Comparison of ENCODE assay signal across 8 cellular contexts in the genomic region with DNA sequence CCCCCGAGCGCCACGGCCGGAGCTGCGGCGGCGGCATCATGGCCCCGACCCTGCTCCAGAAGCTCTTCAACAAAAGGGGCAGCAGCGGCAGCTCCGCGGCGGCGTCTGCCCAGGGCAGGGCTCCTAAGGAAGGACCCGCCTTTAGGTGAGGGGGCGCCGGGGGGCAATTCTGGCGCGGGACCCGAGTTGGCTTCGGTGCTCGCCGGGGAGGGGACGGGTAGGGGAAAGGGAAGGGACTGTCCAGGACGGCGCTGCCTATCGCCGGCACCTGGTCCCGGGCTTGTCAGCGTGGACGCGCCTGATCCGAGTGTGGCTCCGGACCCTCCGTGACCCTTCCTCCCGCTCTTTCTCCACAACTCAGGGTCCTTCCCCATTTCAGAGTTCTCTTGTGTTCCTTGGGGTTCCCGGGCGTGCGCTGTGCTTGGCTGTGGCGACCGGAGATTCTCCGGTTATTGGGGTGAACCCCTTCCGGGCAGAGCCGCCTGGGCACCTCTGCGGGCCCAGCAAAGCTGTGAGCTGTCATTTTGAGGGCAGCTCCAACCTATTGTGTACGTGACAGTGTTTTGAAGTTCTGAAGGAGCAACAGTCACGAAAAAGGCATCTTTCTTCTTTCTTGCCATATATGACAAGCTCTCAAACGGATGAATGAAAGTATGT. TPM values are rescaled to one million over a fixed set of nuclear protein-coding genes. Genes with fewer than 3 reads are reported as not detected.
DNase-seq lines count a peak whose midpoint lies in the region; ATAC-seq, FAIRE-seq and TF ChIP-seq lines count a peak whose summit lies in the region.

No MANE protein-coding gene starts in this region.

- DNase-seq in AML-193 (lab: John Stamatoyannopoulos, UW): peak; percentile 33 to 44
- peak; percentile 45 for DNase-seq in bronchial epithelial cell (ENCODE audit: low read depth)
- DNase-seq in islet precursor cell: peak; percentile 73
- peak; percentile 8 to 35 for DNase-seq in stimulated activated CD4-positive, alpha-beta T cell treated with anti-CD3 and anti-CD28 coated beads, Interleukin-15, amount 100 ng/mL, for 48 hours (ENCODE audit: low read depth in 2 of 2)

- peak overlapping the region; percentile 95 for H3K4me3 ChIP-seq in bronchial epithelial cell (ENCODE audit: low read depth, low read length)

- TF ChIP-seq CTCF in VCaP (conservative IDR thresholded peaks at IDR 0.05) (no peak; the same call in 1 of the 2 replicates), bronchial epithelial cell (IDR thresholded peaks at IDR 0.05; ENCODE audit: insufficient read depth, low read length, severe bottlenecking) (no peak)

- H3K27me3 ChIP-seq in bronchial epithelial cell (ENCODE audit: control insufficient read depth, insufficient read depth, low read length): no peaks in the 10 kb centered on the region

- FAIRE-seq in bronchial epithelial cell (lab: Jason Lieb, UNC): no peak

- H3K36me3 ChIP-seq in bronchial epithelial cell (ENCODE audit: control insufficient read depth, insufficient read depth, low read length): no peaks in the 10 kb centered on the region

- ATAC-seq in GM19452 (IDR thresholded peaks at IDR 0.05; ENCODE audit: unreplicated experiment) (peak; percentile 42), HG03558 (IDR thresholded peaks at IDR 0.05; ENCODE audit: extremely low read depth, unreplicated experiment) (peak; percentile 18), GM18519 (IDR thresholded peaks at IDR 0.05; ENCODE audit: low FRiP score, unreplicated experiment) (no peak)

- peak overlapping the region; percentile 92 for H3K27ac ChIP-seq in VCaP

RNA-seq across cellular contexts. Expression of gene FNIP2, which starts 0.5 kb away (rescaled TPM):
- total RNA-seq in bronchial epithelial cell: 16.5 and 16.6 TPM in 2 replicates

RNA-seq across cellular contexts. Expression of gene PPID, which starts 46.1 kb away (rescaled TPM):
- 16.3 and 18.1 TPM in 2 replicates for total RNA-seq in bronchial epithelial cell

Comparison
In these comparisons a context has a peak if more than half of its experiments do, and no peak if none do; other contexts are left out.
1. DNase-seq: peak in every context shown above with its lines; median percentile 73 in islet precursor cell; 45 in bronchial epithelial cell; 38 in AML-193; 22 in stimulated activated CD4-positive, alpha-beta T cell treated with anti-CD3 and anti-CD28 coated beads, Interleukin-15, amount 100 ng/mL, for 48 hours.